In genomic region chr5:151151263-151151660, GRCh38 we compare ENCODE assay signal across 9 cellular contexts. TPM values are rescaled to one million over a fixed set of nuclear protein-coding genes. Genes with fewer than 3 reads are reported as not detected.
DNase-seq lines count a peak whose midpoint lies in the region; ATAC-seq and TF ChIP-seq lines count a peak whose summit lies in the region.
"Had no signal": no experiment of that assay in that cellular context is flagged by ENCODE, and none has a peak within 500 bp of the region (broad histone marks: within the 10 kb centered on the region; RNA-seq: fewer than 3 reads in every experiment).

No MANE protein-coding gene starts in this region.

- H3K27ac Mint-ChIP-seq in natural killer cell = peak overlapping the region; percentile 80 to 95

- H3K9me3 ChIP-seq in upper lobe of right lung = no peaks in the 10 kb centered on the region

- TF ChIP-seq CTCF in natural killer cell (IDR thresholded peaks at IDR 0.05) (no peak), upper lobe of right lung (IDR thresholded peaks at IDR 0.05) (no peak)

- H3K36me3 Mint-ChIP-seq in natural killer cell = no peaks in the 10 kb centered on the region

- peaks cover 71% of the 10 kb centered on the region for H3K4me1 ChIP-seq in upper lobe of right lung

- peak; percentile 6 for ATAC-seq in Right ventricle myocardium superior (ENCODE audit: poor library complexity)
- ATAC-seq in Right ventricle myocardium inferior = no peak
- ATAC-seq in natural killer cell = peak in 1 of 3 donors; percentile 11
- no peak for ATAC-seq in upper lobe of right lung
- ATAC-seq in GM19324 (IDR thresholded peaks at IDR 0.05; ENCODE audit: low FRiP score, unreplicated experiment) = no peak

- peak overlapping the region; percentile 77 for H3K4me3 Mint-ChIP-seq in natural killer cell

- peaks cover 95 to 99% of the 10 kb centered on the region in 2 donors for H3K4me1 Mint-ChIP-seq in natural killer cell

- intact Hi-C loops in Right ventricle myocardium superior (cut with DNase I) (no loop called here), Right ventricle myocardium inferior (cut with DNase I) (no loop called here), natural killer cell (cut with micrococcal nuclease) (loop anchor here (10.0 kb wide), 1 partner anchor 64 kb away; no protein-coding TSS in a partner anchor), upper lobe of right lung (cut with DNase I) (no loop called here)

- H3K4me3 ChIP-seq in upper lobe of right lung = no peak overlapping the region

- H3K27me3 Mint-ChIP-seq in natural killer cell (ENCODE audit: low read depth in 2 of 2) = no peaks in the 10 kb centered on the region

- peaks cover 13% of the 10 kb centered on the region for H3K36me3 ChIP-seq in upper lobe of right lung

- DNase-seq in Right ventricle myocardium superior = no peak
- DNase-seq in Right ventricle myocardium inferior (ENCODE audit: missing footprints) = no peak
- peak; percentile 23 for DNase-seq in central memory CD4-positive, alpha-beta T cell
- no peak for DNase-seq in natural killer cell
- no peak for DNase-seq in upper lobe of right lung
- no peak for DNase-seq in AML-193 (lab: John Stamatoyannopoulos, UW)
- no peak for DNase-seq in cortex of kidney (lab: John Stamatoyannopoulos, UW)
- DNase-seq: NCI-H1436 treated with DMSO at 0.1 percent for 48 hours had no signal

- H3K9me3 Mint-ChIP-seq in natural killer cell = no peaks in the 10 kb centered on the region

- H3K27ac ChIP-seq in upper lobe of right lung = peak overlapping the region; percentile 58

- H3K27me3 ChIP-seq in upper lobe of right lung = no peaks in the 10 kb centered on the region

RNA-seq across cellular contexts. Expression of gene ANXA6, which starts 6.3 kb away (rescaled TPM):
- total RNA-seq in Right ventricle myocardium superior = 202 TPM
- 222 TPM for total RNA-seq in Right ventricle myocardium inferior
- total RNA-seq in natural killer cell = 100 to 1,000 TPM; 504 to 629 (median 535) TPM
- total RNA-seq in upper lobe of right lung = 143 TPM
